Comparison of ENCODE assay signal across 15 cellular contexts in the genomic region with DNA sequence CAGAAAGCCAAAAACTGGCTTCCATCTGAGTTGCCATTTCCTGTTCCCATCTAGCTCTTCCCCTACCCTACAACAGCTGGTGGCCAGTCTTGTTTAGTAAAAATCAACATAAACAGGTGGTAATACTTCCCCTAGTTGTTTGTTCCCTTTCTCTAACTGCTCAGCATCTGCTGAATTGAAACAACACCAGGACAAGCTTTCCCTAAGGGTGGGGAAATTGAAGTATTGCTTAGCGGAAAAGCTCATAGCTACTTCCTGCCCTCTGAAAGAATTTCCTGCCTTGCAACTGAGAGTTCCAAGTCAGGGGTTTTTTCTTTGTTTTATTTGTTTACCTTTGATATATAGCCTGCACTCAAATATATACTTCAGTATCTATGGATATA.
DNase-seq lines count a peak whose midpoint lies in the region; ATAC-seq and TF ChIP-seq lines count a peak whose summit lies in the region.
"Had no signal": no experiment of that assay in that cellular context is flagged by ENCODE, and none has a peak within 500 bp of the region (broad histone marks: within the 10 kb centered on the region; RNA-seq: fewer than 3 reads in every experiment).

No MANE protein-coding gene starts in this region.

- peaks cover 2 to 3% of the 10 kb centered on the region in 2 donors for H3K36me3 Mint-ChIP-seq in activated T-cell treated with anti-CD3 and anti-CD28 coated beads, Interleukin-2, amount 50 U/mL, for 72 hours (ENCODE audit: insufficient read depth in 2 of 2)
- H3K36me3 Mint-ChIP-seq in activated naive CD8-positive, alpha-beta T cell treated with anti-CD3 and anti-CD28 coated beads for 36 hours: peaks cover 18% of the 10 kb centered on the region
- H3K36me3 Mint-ChIP-seq in stimulated activated naive B cell treated with anti-CD40 and anti-IgM and Interleukin-4, amounts not matched to agents 10 μg/mL and 1 μg/mL and 100 μg/mL, for 72 hours: peaks cover 19 to 53% of the 10 kb centered on the region in 2 donors

- peaks cover 31% of the 10 kb centered on the region for H3K4me1 Mint-ChIP-seq in activated T-cell treated with anti-CD3 and anti-CD28 coated beads, Interleukin-2, amount 50 U/mL, for 72 hours (ENCODE audit: low read depth)
- H3K4me1 Mint-ChIP-seq in activated naive CD8-positive, alpha-beta T cell treated with anti-CD3 and anti-CD28 coated beads for 36 hours: peaks cover 18% of the 10 kb centered on the region
- H3K4me1 Mint-ChIP-seq in stimulated activated naive B cell treated with anti-CD40 and anti-IgM and Interleukin-4, amounts not matched to agents 10 μg/mL and 1 μg/mL and 100 μg/mL, for 72 hours: peaks cover 12 to 16% of the 10 kb centered on the region in 2 donors

- no peaks in the 10 kb centered on the region for H3K27me3 ChIP-seq in lower lobe of right lung (ENCODE audit: low read depth)
- H3K27me3 ChIP-seq: MG63 had no signal

- H3K4me3 ChIP-seq in lower lobe of right lung: no peak overlapping the region
- H3K4me3 ChIP-seq: MG63 had no signal

- TF ChIP-seq CTCF in lower lobe of right lung (IDR thresholded peaks at IDR 0.05): no peak

- no peaks in the 10 kb centered on the region for H3K9me3 ChIP-seq in lower lobe of right lung
- H3K9me3 ChIP-seq: MG63 had no signal

- intact Hi-C loops in lower lobe of right lung (cut with DNase I): no loop called here

- no peaks in the 10 kb centered on the region for H3K27me3 Mint-ChIP-seq in activated T-cell treated with anti-CD3 and anti-CD28 coated beads, Interleukin-2, amount 50 U/mL, for 72 hours (ENCODE audit: low read depth)
- no peaks in the 10 kb centered on the region for H3K27me3 Mint-ChIP-seq in activated naive CD8-positive, alpha-beta T cell treated with anti-CD3 and anti-CD28 coated beads for 36 hours
- no peaks in the 10 kb centered on the region for H3K27me3 Mint-ChIP-seq in stimulated activated naive B cell treated with anti-CD40 and anti-IgM and Interleukin-4, amounts not matched to agents 10 μg/mL and 1 μg/mL and 100 μg/mL, for 72 hours

- peak overlapping the region; percentile 54 for H3K27ac ChIP-seq in lower lobe of right lung

- H3K36me3 ChIP-seq in lower lobe of right lung: peaks cover 22% of the 10 kb centered on the region

- peaks cover 48% of the 10 kb centered on the region for H3K4me1 ChIP-seq in lower lobe of right lung

- no peaks in the 10 kb centered on the region for H3K9me3 Mint-ChIP-seq in activated T-cell treated with anti-CD3 and anti-CD28 coated beads, Interleukin-2, amount 50 U/mL, for 72 hours
- H3K9me3 Mint-ChIP-seq in activated naive CD8-positive, alpha-beta T cell treated with anti-CD3 and anti-CD28 coated beads for 36 hours: peaks cover 2% of the 10 kb centered on the region
- H3K9me3 Mint-ChIP-seq in stimulated activated naive B cell treated with anti-CD40 and anti-IgM and Interleukin-4, amounts not matched to agents 10 μg/mL and 1 μg/mL and 100 μg/mL, for 72 hours: no peaks in the 10 kb centered on the region

- peak overlapping the region; percentile 70 for H3K27ac Mint-ChIP-seq in activated T-cell treated with anti-CD3 and anti-CD28 coated beads, Interleukin-2, amount 50 U/mL, for 72 hours
- peak overlapping the region; percentile 73 for H3K27ac Mint-ChIP-seq in activated naive CD8-positive, alpha-beta T cell treated with anti-CD3 and anti-CD28 coated beads for 36 hours
- peak overlapping the region; percentile 79 for H3K27ac Mint-ChIP-seq in stimulated activated naive B cell treated with anti-CD40 and anti-IgM and Interleukin-4, amounts not matched to agents 10 μg/mL and 1 μg/mL and 100 μg/mL, for 72 hours

- H3K4me3 Mint-ChIP-seq in activated T-cell treated with anti-CD3 and anti-CD28 coated beads, Interleukin-2, amount 50 U/mL, for 72 hours: no peak overlapping the region
- peak overlapping the region; percentile 32 for H3K4me3 Mint-ChIP-seq in activated naive CD8-positive, alpha-beta T cell treated with anti-CD3 and anti-CD28 coated beads for 36 hours
- peak overlapping the region in 1 of 2 donors; percentile 47 for H3K4me3 Mint-ChIP-seq in stimulated activated naive B cell treated with anti-CD40 and anti-IgM and Interleukin-4, amounts not matched to agents 10 μg/mL and 1 μg/mL and 100 μg/mL, for 72 hours

- DNase-seq in activated T-cell treated with anti-CD3 and anti-CD28 coated beads, Interleukin-2, amount 50 U/mL, for 72 hours: no peak
- no peak for DNase-seq in activated T-cell treated with anti-CD3 and anti-CD28 coated beads, Interleukin-2, amount 50 U/mL, for 48 hours
- no peak for DNase-seq in activated naive CD8-positive, alpha-beta T cell treated with anti-CD3 and anti-CD28 coated beads for 36 hours
- DNase-seq in lower lobe of right lung (no peak), ecto neural progenitor cell (ENCODE audit: low spot score) (no peak), NOMO-1 (lab: John Stamatoyannopoulos, UW; ENCODE audit: unreplicated experiment in 2 of 2) (no peak)
- DNase-seq in stimulated activated naive B cell treated with anti-CD40 and anti-IgM and Interleukin-4, amounts not matched to agents 10 μg/mL and 1 μg/mL and 100 μg/mL, for 72 hours: no peak
- DNase-seq: activated gamma-delta T cell treated with Interleukin-2 at 50 U/mL for 16 hours, caudate nucleus, hippocampal formation, left cardiac atrium, MG63, nucleus accumbens, trophoblast cell had no signal

- no peak for ATAC-seq in activated T-cell treated with anti-CD3 and anti-CD28 coated beads, Interleukin-2, amount 50 U/mL, for 72 hours (replicated peaks in 1 of 2)
- ATAC-seq in lower lobe of right lung: no peak
- no peak for ATAC-seq in stimulated activated naive B cell treated with anti-CD40 and anti-IgM and Interleukin-4, amounts not matched to agents 10 μg/mL and 1 μg/mL and 100 μg/mL, for 72 hours (replicated peaks)
- no peak for ATAC-seq in HG02938 (IDR thresholded peaks at IDR 0.05; ENCODE audit: unreplicated experiment)
